Comparison of ENCODE assay signal across 11 cellular contexts in the genomic region with DNA sequence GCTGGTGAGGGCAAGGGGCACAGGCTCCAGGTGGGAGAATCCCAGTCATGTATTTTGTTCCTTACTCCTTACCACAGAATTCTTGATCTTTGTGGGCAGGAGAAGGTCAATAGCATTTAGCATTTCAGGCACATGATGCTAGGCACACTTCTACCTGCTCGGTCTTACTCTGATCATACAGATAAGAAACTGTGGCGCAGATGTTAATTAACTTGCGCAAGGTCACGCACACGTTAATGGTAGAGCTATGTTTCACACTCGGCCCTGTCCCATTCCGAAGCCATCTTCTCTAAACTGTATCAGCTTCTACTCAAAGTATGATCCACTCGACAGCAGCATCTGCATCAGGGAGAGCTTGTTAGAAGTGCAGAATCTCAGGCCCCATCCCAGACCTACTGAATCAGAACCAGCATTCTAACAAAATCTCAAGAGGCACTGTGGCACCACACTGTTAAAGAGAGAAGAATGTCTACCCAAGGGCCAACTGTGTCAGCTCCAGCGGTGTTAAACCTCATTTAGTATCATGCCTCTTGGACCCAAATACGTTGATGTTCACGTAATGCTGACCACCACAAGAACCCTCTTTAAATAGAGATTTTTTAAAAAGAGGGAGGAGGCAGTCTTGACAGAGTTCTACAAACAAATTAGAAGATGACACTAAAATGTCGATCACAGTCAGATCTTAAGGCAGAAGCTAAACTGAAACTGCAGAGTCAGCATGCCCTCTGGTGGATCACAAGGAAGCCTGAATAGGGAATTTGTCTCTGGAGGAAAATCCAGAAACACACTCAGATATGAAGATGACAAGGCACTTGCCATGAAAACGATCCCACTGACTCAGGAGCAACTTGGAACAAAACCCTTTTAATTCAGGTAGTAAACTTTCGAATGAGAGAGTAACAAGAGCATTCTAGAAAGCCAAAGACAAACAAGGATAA. TPM values are rescaled to one million over a fixed set of nuclear protein-coding genes. Genes with fewer than 3 reads are reported as not detected.
DNase-seq lines count a peak whose midpoint lies in the region; ATAC-seq and TF ChIP-seq lines count a peak whose summit lies in the region.
"Had no signal": no experiment of that assay in that cellular context is flagged by ENCODE, and none has a peak within 500 bp of the region (broad histone marks: within the 10 kb centered on the region; RNA-seq: fewer than 3 reads in every experiment).

No MANE protein-coding gene starts in this region.

- H4K8ac ChIP-seq in mesendoderm (ENCODE audit: low read depth, low read length): no peak overlapping the region

- no peak overlapping the region for H3K27ac ChIP-seq in mesendoderm (ENCODE audit: low read depth, low read length)
- H3K27ac ChIP-seq: skin epidermis had no signal

- H3K4me2 ChIP-seq in mesendoderm (ENCODE audit: low read length): no peak overlapping the region

- H3K4me1 ChIP-seq in mesendoderm (ENCODE audit: control insufficient read depth, low read depth, low read length): no peaks in the 10 kb centered on the region

- no peak overlapping the region for H3K18ac ChIP-seq in mesendoderm (ENCODE audit: low read length)

- H3K9ac ChIP-seq in mesendoderm (ENCODE audit: low read length): no peak overlapping the region

- H3K79me2 ChIP-seq in mesendoderm (ENCODE audit: control insufficient read depth, insufficient read depth, low read length): no peaks in the 10 kb centered on the region

- no peak overlapping the region for H2AK5ac ChIP-seq in mesendoderm (ENCODE audit: low read length)

- H4K5ac ChIP-seq in mesendoderm (ENCODE audit: low read length): no peak overlapping the region

- H3K79me1 ChIP-seq in mesendoderm (ENCODE audit: low read length): no peaks in the 10 kb centered on the region

- no peak for TF ChIP-seq POLR2A in NB4 (IDR thresholded peaks at IDR 0.05; ENCODE audit: extremely low read depth, insufficient read length)

- H3K4me3 ChIP-seq in NB4 (ENCODE audit: low read depth, low read length): no peak overlapping the region
- no peak overlapping the region for H3K4me3 ChIP-seq in mesendoderm (ENCODE audit: low read length)
- H3K4me3 ChIP-seq: GM12878, skin epidermis had no signal

- H3K27me3 ChIP-seq in mesendoderm (ENCODE audit: insufficient read depth, low read length, poor library complexity): no peaks in the 10 kb centered on the region

- no peaks in the 10 kb centered on the region for H3K36me3 ChIP-seq in mesendoderm (ENCODE audit: control insufficient read depth, insufficient read depth, low read length)

- DNase-seq in AG09319 (ENCODE audit: extremely low read depth, low read depth) (no peak), NB4 (ENCODE audit: low read depth) (peak; percentile 9), dedifferentiated amniotic fluid mesenchymal stem cell (ENCODE audit: extremely low spot score) (peak; percentile 57), mesendoderm (peak; percentile 73), OCI-M2 (lab: John Stamatoyannopoulos, UW; ENCODE audit: unreplicated experiment) (no peak)
- DNase-seq in activated naive CD4-positive, alpha-beta T cell treated with anti-CD3 and anti-CD28 coated beads, Interleukin-2, amount 50 U/mL, for 16 hours: no peak
- DNase-seq: activated CD4-positive, alpha-beta memory T cell treated with anti-CD3 and anti-CD28 coated beads, Interleukin-2, amount 10 ng/mL, durations not matched to agents 7 days and 5 days had no signal

- no peak overlapping the region for H2BK15ac ChIP-seq in mesendoderm (replicated peaks; ENCODE audit: low read depth)

- H3K23ac ChIP-seq in mesendoderm (ENCODE audit: low read length): no peak overlapping the region

- WGBS in mesendoderm (ENCODE audit: extremely low coverage, insufficient coverage, low lambda C conversion rate): no CpG with 5 or more reads among the region's 14 CpGs

- no peak for ATAC-seq in HG03095 (IDR thresholded peaks at IDR 0.05; ENCODE audit: unreplicated experiment)
- no peak for ATAC-seq in HG02763 (IDR thresholded peaks at IDR 0.05; ENCODE audit: unreplicated experiment)

- TF ChIP-seq CTCF in AG09319 (IDR thresholded peaks at IDR 0.05; ENCODE audit: low read depth, low read length): peak; percentile 53
- no peak for TF ChIP-seq CTCF in NB4 (IDR thresholded peaks at IDR 0.05; ENCODE audit: low read depth, low read length)

- no peak overlapping the region for H3K56ac ChIP-seq in mesendoderm (ENCODE audit: low read length)

- H3K4ac ChIP-seq in mesendoderm (ENCODE audit: low read depth, low read length): no peak overlapping the region

- no peak overlapping the region for H2BK5ac ChIP-seq in mesendoderm (ENCODE audit: low read length)

- H2BK120ac ChIP-seq in mesendoderm (ENCODE audit: low read depth, low read length): no peak overlapping the region

RNA-seq across cellular contexts. Expression of gene STXBP6, which starts 7.3 kb away (rescaled TPM):
- 4.3 TPM for polyA plus RNA-seq in mesendoderm (2013, experiment 1 of 2)
- 4.6 TPM for polyA plus RNA-seq in mesendoderm (2013, experiment 2 of 2)

Comparison
In these comparisons a context has a peak if more than half of its experiments do, and no peak if none do; other contexts are left out.
1. DNase-seq: peak in NB4 (single experiment), dedifferentiated amniotic fluid mesenchymal stem cell (single experiment) and mesendoderm (single experiment); none in AG09319 (single experiment), activated naive CD4-positive, alpha-beta T cell treated with anti-CD3 and anti-CD28 coated beads, Interleukin-2, amount 50 U/mL, for 16 hours (single experiment) and OCI-M2 (single experiment).